ENCODE assay signal across 1 cellular context in the genomic region with DNA sequence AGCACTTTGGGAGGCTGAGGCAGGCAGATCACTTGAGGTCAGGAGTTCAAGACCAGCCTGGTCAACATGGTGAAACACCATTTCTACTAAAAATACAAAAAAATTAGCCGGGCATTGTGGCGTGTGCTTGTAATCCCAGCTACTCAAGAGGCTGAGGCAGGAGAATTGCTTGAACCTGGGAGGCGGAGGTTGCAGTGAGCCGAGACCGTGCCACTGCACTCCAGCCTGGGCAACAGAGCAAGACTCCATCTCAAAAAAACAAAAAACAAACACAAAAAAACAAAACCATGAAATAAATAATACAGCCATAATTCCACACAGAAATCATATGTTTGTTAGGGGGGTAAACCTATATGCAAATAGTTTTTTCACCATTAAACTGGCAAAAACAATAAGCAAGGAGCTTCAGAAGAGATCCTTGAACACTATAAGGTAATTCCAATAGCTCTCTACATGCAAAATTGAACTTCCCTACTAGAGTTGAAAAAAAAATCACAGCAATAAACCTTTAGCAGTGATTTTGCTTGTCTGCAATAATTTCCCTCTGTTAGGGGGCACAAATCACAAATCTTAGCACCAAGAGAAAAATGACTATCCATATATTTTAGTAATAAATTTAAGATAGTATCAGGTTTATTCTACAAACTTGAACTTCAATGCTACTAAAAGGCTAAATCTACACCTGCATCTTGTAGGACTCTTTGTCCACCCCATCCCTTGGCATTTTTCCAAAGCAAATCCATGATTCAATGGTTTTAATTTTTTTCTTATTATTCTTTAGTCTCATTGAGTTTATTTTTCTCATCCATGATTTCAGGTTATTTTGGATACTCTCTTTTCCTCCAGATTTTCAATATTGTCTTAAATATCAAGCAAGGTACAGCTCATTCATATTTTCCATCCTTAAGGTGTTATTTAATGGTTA.
TF ChIP-seq lines count a peak whose summit lies in the region.

No MANE protein-coding gene starts in this region.

TF ChIP-seq in K562, 482 proteins besides CTCF, POLR2A, EP300 and RAD21 (continued from another document and continues in another):
- TF ChIP-seq, protein P1, sequence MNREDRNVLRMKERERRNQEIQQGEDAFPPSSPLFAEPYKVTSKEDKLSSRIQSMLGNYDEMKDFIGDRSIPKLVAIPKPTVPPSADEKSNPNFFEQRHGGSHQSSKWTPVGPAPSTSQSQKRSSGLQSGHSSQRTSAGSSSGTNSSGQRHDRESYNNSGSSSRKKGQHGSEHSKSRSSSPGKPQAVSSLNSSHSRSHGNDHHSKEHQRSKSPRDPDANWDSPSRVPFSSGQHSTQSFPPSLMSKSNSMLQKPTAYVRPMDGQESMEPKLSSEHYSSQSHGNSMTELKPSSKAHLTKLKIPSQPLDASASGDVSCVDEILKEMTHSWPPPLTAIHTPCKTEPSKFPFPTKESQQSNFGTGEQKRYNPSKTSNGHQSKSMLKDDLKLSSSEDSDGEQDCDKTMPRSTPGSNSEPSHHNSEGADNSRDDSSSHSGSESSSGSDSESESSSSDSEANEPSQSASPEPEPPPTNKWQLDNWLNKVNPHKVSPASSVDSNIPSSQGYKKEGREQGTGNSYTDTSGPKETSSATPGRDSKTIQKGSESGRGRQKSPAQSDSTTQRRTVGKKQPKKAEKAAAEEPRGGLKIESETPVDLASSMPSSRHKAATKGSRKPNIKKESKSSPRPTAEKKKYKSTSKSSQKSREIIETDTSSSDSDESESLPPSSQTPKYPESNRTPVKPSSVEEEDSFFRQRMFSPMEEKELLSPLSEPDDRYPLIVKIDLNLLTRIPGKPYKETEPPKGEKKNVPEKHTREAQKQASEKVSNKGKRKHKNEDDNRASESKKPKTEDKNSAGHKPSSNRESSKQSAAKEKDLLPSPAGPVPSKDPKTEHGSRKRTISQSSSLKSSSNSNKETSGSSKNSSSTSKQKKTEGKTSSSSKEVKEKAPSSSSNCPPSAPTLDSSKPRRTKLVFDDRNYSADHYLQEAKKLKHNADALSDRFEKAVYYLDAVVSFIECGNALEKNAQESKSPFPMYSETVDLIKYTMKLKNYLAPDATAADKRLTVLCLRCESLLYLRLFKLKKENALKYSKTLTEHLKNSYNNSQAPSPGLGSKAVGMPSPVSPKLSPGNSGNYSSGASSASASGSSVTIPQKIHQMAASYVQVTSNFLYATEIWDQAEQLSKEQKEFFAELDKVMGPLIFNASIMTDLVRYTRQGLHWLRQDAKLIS (CRISPR knock-in tag; IDR thresholded peaks at IDR 0.05): no peak
- TF ChIP-seq TAF1 (IDR thresholded peaks at IDR 0.05; ENCODE audit: control insufficient read depth, extremely low read depth, insufficient read depth, low read length, severe bottlenecking) (no peak), ZNF785 (CRISPR knock-in tag; IDR thresholded peaks at IDR 0.05) (no peak), KHSRP (IDR thresholded peaks at IDR 0.05) (no peak), SMC3 (conservative IDR thresholded peaks at IDR 0.05; ENCODE audit: insufficient read depth, low read depth, low read length) (no peak), ZNF57 (CRISPR knock-in tag; IDR thresholded peaks at IDR 0.05) (no peak), XRCC5 (IDR thresholded peaks at IDR 0.05; ENCODE audit: low read depth, low read length) (no peak), KDM4B (IDR thresholded peaks at IDR 0.05; ENCODE audit: borderline replicate concordance in 2 of 2, low read depth in 1 of 2) (no peak), POLR2AphosphoS2 (IDR thresholded peaks at IDR 0.05; ENCODE audit: low read length) (no peak), ZNF766 (CRISPR knock-in tag; conservative IDR thresholded peaks at IDR 0.05) (no peak), RBM39 (optimal IDR thresholded peaks at IDR 0.05; ENCODE audit: low read depth, low read length) (no peak), HDAC3 (IDR thresholded peaks at IDR 0.05; ENCODE audit: borderline replicate concordance, partially characterized antibody) (no peak), CTBP1 (IDR thresholded peaks at IDR 0.05; ENCODE audit: borderline replicate concordance) (no peak), OTX1 (CRISPR knock-in tag; IDR thresholded peaks at IDR 0.05) (no peak), ZNF121 (CRISPR knock-in tag; conservative IDR thresholded peaks at IDR 0.05) (peak; percentile 54), ZNF197 (CRISPR knock-in tag; IDR thresholded peaks at IDR 0.05; ENCODE audit: low read depth) (no peak), MTA2 (IDR thresholded peaks at IDR 0.05; ENCODE audit: low read depth) (no peak), NFIC (IDR thresholded peaks at IDR 0.05) (peak; percentile 73), ZBTB17 (CRISPR knock-in tag; IDR thresholded peaks at IDR 0.05) (no peak), ZNF224 (CRISPR knock-in tag; IDR thresholded peaks at IDR 0.05) (no peak), MTF1 (CRISPR knock-in tag; IDR thresholded peaks at IDR 0.05; ENCODE audit: borderline replicate concordance) (no peak), FOXK2 (conservative IDR thresholded peaks at IDR 0.05 in 1 of 2, IDR thresholded peaks at IDR 0.05 in 1 of 2; ENCODE audit: low read depth in 2 of 2) (no peak), KDM1A (IDR thresholded peaks at IDR 0.05) (peak; percentile 90 to 92), MXI1 (IDR thresholded peaks at IDR 0.05; ENCODE audit: low read depth, low read length) (no peak), MAFF (IDR thresholded peaks at IDR 0.05; ENCODE audit: low read length) (no peak), HLTF (IDR thresholded peaks at IDR 0.05) (no peak), CXXC5 (CRISPR knock-in tag; IDR thresholded peaks at IDR 0.05) (no peak), CCAR2 (IDR thresholded peaks at IDR 0.05; ENCODE audit: low read depth, low read length) (no peak), RCOR1 (IDR thresholded peaks at IDR 0.05; ENCODE audit: borderline replicate concordance in 1 of 2, low read depth in 2 of 2, low read length in 2 of 2) (0 out of 4 replicates have a peak, but pooled peaks of 1 of the 2 experiments have one; percentile 43), CBFA2T2 (conservative IDR thresholded peaks at IDR 0.05) (no peak), CBX1 (IDR thresholded peaks at IDR 0.05; ENCODE audit: low read depth) (no peak), ZZZ3 (IDR thresholded peaks at IDR 0.05) (no peak), RFX5 (IDR thresholded peaks at IDR 0.05; ENCODE audit: low read depth, low read length) (no peak)
- TF ChIP-seq, protein P2, sequence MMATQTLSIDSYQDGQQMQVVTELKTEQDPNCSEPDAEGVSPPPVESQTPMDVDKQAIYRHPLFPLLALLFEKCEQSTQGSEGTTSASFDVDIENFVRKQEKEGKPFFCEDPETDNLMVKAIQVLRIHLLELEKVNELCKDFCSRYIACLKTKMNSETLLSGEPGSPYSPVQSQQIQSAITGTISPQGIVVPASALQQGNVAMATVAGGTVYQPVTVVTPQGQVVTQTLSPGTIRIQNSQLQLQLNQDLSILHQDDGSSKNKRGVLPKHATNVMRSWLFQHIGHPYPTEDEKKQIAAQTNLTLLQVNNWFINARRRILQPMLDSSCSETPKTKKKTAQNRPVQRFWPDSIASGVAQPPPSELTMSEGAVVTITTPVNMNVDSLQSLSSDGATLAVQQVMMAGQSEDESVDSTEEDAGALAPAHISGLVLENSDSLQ (IDR thresholded peaks at IDR 0.05): no peak
- TF ChIP-seq, protein P3, sequence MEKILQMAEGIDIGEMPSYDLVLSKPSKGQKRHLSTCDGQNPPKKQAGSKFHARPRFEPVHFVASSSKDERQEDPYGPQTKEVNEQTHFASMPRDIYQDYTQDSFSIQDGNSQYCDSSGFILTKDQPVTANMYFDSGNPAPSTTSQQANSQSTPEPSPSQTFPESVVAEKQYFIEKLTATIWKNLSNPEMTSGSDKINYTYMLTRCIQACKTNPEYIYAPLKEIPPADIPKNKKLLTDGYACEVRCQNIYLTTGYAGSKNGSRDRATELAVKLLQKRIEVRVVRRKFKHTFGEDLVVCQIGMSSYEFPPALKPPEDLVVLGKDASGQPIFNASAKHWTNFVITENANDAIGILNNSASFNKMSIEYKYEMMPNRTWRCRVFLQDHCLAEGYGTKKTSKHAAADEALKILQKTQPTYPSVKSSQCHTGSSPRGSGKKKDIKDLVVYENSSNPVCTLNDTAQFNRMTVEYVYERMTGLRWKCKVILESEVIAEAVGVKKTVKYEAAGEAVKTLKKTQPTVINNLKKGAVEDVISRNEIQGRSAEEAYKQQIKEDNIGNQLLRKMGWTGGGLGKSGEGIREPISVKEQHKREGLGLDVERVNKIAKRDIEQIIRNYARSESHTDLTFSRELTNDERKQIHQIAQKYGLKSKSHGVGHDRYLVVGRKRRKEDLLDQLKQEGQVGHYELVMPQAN (IDR thresholded peaks at IDR 0.05; ENCODE audit: borderline replicate concordance): no peak
- TF ChIP-seq, protein P4, sequence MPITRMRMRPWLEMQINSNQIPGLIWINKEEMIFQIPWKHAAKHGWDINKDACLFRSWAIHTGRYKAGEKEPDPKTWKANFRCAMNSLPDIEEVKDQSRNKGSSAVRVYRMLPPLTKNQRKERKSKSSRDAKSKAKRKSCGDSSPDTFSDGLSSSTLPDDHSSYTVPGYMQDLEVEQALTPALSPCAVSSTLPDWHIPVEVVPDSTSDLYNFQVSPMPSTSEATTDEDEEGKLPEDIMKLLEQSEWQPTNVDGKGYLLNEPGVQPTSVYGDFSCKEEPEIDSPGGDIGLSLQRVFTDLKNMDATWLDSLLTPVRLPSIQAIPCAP (CRISPR knock-in tag; IDR thresholded peaks at IDR 0.05; ENCODE audit: borderline replicate concordance): no peak
- TF ChIP-seq, protein P5, sequence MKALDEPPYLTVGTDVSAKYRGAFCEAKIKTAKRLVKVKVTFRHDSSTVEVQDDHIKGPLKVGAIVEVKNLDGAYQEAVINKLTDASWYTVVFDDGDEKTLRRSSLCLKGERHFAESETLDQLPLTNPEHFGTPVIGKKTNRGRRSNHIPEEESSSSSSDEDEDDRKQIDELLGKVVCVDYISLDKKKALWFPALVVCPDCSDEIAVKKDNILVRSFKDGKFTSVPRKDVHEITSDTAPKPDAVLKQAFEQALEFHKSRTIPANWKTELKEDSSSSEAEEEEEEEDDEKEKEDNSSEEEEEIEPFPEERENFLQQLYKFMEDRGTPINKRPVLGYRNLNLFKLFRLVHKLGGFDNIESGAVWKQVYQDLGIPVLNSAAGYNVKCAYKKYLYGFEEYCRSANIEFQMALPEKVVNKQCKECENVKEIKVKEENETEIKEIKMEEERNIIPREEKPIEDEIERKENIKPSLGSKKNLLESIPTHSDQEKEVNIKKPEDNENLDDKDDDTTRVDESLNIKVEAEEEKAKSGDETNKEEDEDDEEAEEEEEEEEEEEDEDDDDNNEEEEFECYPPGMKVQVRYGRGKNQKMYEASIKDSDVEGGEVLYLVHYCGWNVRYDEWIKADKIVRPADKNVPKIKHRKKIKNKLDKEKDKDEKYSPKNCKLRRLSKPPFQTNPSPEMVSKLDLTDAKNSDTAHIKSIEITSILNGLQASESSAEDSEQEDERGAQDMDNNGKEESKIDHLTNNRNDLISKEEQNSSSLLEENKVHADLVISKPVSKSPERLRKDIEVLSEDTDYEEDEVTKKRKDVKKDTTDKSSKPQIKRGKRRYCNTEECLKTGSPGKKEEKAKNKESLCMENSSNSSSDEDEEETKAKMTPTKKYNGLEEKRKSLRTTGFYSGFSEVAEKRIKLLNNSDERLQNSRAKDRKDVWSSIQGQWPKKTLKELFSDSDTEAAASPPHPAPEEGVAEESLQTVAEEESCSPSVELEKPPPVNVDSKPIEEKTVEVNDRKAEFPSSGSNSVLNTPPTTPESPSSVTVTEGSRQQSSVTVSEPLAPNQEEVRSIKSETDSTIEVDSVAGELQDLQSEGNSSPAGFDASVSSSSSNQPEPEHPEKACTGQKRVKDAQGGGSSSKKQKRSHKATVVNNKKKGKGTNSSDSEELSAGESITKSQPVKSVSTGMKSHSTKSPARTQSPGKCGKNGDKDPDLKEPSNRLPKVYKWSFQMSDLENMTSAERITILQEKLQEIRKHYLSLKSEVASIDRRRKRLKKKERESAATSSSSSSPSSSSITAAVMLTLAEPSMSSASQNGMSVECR (CRISPR knock-in tag; IDR thresholded peaks at IDR 0.05): no peak
- TF ChIP-seq, protein P6, sequence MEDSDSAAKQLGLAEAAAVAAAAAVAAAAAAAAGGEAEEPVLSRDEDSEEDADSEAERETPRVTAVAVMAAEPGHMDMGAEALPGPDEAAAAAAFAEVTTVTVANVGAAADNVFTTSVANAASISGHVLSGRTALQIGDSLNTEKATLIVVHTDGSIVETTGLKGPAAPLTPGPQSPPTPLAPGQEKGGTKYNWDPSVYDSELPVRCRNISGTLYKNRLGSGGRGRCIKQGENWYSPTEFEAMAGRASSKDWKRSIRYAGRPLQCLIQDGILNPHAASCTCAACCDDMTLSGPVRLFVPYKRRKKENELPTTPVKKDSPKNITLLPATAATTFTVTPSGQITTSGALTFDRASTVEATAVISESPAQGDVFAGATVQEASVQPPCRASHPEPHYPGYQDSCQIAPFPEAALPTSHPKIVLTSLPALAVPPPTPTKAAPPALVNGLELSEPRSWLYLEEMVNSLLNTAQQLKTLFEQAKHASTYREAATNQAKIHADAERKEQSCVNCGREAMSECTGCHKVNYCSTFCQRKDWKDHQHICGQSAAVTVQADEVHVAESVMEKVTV (CRISPR knock-in tag; IDR thresholded peaks at IDR 0.05): no peak
- TF ChIP-seq, protein P7, sequence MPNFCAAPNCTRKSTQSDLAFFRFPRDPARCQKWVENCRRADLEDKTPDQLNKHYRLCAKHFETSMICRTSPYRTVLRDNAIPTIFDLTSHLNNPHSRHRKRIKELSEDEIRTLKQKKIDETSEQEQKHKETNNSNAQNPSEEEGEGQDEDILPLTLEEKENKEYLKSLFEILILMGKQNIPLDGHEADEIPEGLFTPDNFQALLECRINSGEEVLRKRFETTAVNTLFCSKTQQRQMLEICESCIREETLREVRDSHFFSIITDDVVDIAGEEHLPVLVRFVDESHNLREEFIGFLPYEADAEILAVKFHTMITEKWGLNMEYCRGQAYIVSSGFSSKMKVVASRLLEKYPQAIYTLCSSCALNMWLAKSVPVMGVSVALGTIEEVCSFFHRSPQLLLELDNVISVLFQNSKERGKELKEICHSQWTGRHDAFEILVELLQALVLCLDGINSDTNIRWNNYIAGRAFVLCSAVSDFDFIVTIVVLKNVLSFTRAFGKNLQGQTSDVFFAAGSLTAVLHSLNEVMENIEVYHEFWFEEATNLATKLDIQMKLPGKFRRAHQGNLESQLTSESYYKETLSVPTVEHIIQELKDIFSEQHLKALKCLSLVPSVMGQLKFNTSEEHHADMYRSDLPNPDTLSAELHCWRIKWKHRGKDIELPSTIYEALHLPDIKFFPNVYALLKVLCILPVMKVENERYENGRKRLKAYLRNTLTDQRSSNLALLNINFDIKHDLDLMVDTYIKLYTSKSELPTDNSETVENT (CRISPR knock-in tag; IDR thresholded peaks at IDR 0.05): no peak
- TF ChIP-seq, protein P8, sequence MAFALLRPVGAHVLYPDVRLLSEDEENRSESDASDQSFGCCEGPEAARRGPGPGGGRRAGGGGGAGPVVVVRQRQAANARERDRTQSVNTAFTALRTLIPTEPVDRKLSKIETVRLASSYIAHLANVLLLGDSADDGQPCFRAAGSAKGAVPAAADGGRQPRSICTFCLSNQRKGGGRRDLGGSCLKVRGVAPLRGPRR (CRISPR knock-in tag; IDR thresholded peaks at IDR 0.05): no peak
